ENCODE assay signal across 8 cellular contexts in the genomic region with DNA sequence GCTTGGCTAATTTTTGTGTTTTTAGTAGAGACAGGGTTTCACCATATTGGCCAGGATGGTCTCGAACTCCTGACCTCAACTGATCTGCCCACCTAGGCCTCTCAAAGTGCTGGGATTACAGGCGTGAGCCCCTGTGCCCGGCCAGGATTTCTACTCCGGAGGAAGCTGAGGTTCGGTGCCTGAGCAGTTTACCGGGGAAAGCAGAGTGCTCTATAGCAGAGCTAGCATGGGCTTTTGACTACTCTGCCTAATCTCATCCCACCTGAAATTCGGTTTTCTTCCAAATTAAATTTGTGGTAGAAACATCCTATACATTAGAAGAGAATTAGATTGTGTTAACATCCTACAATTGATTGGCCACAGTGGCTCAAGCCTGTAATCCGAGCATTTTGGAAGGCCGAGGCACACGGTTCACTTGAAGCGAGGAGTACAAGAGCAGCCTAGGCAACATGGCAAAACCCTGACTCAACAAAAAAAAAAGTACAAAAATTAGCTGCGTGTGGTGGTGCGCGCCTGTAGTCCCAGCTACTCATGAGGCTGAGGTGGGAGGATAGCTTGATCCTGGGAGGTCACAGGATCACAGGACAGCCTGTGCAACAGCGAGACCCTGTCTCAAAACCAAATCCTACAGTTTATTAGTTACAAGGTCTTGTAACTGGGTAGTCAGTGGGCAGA. TPM values are rescaled to one million over a fixed set of nuclear protein-coding genes. Genes with fewer than 3 reads are reported as not detected.
DNase-seq lines count a peak whose midpoint lies in the region; ATAC-seq and TF ChIP-seq lines count a peak whose summit lies in the region.

No MANE protein-coding gene starts in this region.

- H3K36me3 ChIP-seq in left lung (peaks cover 0 to 52% of the 10 kb centered on the region in 2 donors), thoracic aorta (peaks cover 35% of the 10 kb centered on the region)

- DNase-seq in activated CD8-positive, alpha-beta memory T cell treated with anti-CD3 and anti-CD28 coated beads for 24 hours: peak; percentile 83
- no peak for DNase-seq in activated CD8-positive, alpha-beta memory T cell treated with anti-CD3 and anti-CD28 coated beads, Interleukin-2, amount 50 U/mL, for 4 hours
- DNase-seq in activated naive CD8-positive, alpha-beta T cell treated with anti-CD3 and anti-CD28 coated beads, Interleukin-2, amount 50 U/mL, for 24 hours: no peak
- DNase-seq in left lung: no peak
- DNase-seq in thoracic aorta (ENCODE audit: low spot score): no peak
- no peak for DNase-seq in stimulated activated CD4-positive, alpha-beta T cell treated with anti-CD3 and anti-CD28 coated beads, Interleukin-1b, Interleukin-23, amount 100 ng/mL, for 48 hours
- no peak for DNase-seq in activated gamma-delta T cell treated with Interleukin-2 at 50 U/mL for 16 hours

- H3K27me3 Mint-ChIP-seq in activated naive CD8-positive, alpha-beta T cell treated with anti-CD3 and anti-CD28 coated beads, Interleukin-2, amount 50 U/mL, for 24 hours: peaks cover 10% of the 10 kb centered on the region

- no peak for TF ChIP-seq CTCF in left lung (IDR thresholded peaks at IDR 0.05)
- TF ChIP-seq CTCF in thoracic aorta (IDR thresholded peaks at IDR 0.05): no peak

- peak overlapping the region; percentile 0 to 93 for H3K27ac ChIP-seq in left lung
- peak overlapping the region in 1 of 2 donors; percentile 80 for H3K27ac ChIP-seq in thoracic aorta

- H3K4me3 ChIP-seq in left lung (peak overlapping the region; percentile 93 to 96), thoracic aorta (peak overlapping the region; percentile 83)

- peaks cover 53% of the 10 kb centered on the region for H3K4me1 Mint-ChIP-seq in activated naive CD8-positive, alpha-beta T cell treated with anti-CD3 and anti-CD28 coated beads, Interleukin-2, amount 50 U/mL, for 24 hours

- H3K36me3 Mint-ChIP-seq in activated naive CD8-positive, alpha-beta T cell treated with anti-CD3 and anti-CD28 coated beads, Interleukin-2, amount 50 U/mL, for 24 hours (ENCODE audit: low read depth): peaks cover 68% of the 10 kb centered on the region

- no peak for ATAC-seq in activated naive CD8-positive, alpha-beta T cell treated with anti-CD3 and anti-CD28 coated beads, Interleukin-2, amount 50 U/mL, for 24 hours
- ATAC-seq in left lung (no peak), thoracic aorta (ENCODE audit: insufficient number of reproducible peaks, low FRiP score, low read depth) (no peak), GM19023 (IDR thresholded peaks at IDR 0.05; ENCODE audit: unreplicated experiment) (no peak)

- H3K27me3 ChIP-seq in left lung (no peaks in the 10 kb centered on the region), thoracic aorta (replicated peaks; ENCODE audit: insufficient read depth) (no peaks in the 10 kb centered on the region)

- H3K4me3 Mint-ChIP-seq in activated naive CD8-positive, alpha-beta T cell treated with anti-CD3 and anti-CD28 coated beads, Interleukin-2, amount 50 U/mL, for 24 hours: peak overlapping the region; percentile 99

- H3K9me3 Mint-ChIP-seq in activated naive CD8-positive, alpha-beta T cell treated with anti-CD3 and anti-CD28 coated beads, Interleukin-2, amount 50 U/mL, for 24 hours: no peaks in the 10 kb centered on the region

- peak overlapping the region; percentile 100 for H3K27ac Mint-ChIP-seq in activated naive CD8-positive, alpha-beta T cell treated with anti-CD3 and anti-CD28 coated beads, Interleukin-2, amount 50 U/mL, for 24 hours

- H3K4me1 ChIP-seq in left lung (peaks cover 19 to 40% of the 10 kb centered on the region in 2 donors), thoracic aorta (ENCODE audit: control insufficient read depth in 1 of 2, low read depth in 2 of 2) (peaks cover 10 to 21% of the 10 kb centered on the region in 2 donors)

- H3K9me3 ChIP-seq in left lung: no peaks in the 10 kb centered on the region
- H3K9me3 ChIP-seq in thoracic aorta: no peaks in the 10 kb centered on the region

- intact Hi-C loops in left lung (cut with DNase I): no loop called here

RNA-seq across cellular contexts. Expression of a gene that starts 1.6 kb away (rescaled TPM):
- 1,000 to 10,000 TPM; 1,924 to 2,053 TPM for total RNA-seq in left lung
- total RNA-seq in thoracic aorta: 1,000 to 10,000 TPM in 1 of 2 donors, 100 to 1,000 TPM in 1; 996 to 1,451 TPM

RNA-seq across cellular contexts. Expression of a gene that starts 7.2 kb away (rescaled TPM):
- 1,000 to 10,000 TPM; 1,463 to 1,657 TPM for total RNA-seq in left lung
- total RNA-seq in thoracic aorta: 1,000 to 10,000 TPM; 1,371 to 2,401 TPM

RNA-seq across cellular contexts. Expression of a gene that starts 15.0 kb away (rescaled TPM):
- total RNA-seq in left lung (10 to 100 TPM in 1 of 2 donors, 1 to 10 TPM in 1; 6.8 to 10.1 TPM), thoracic aorta (1 to 10 TPM; 4.7 to 5.6 TPM)

RNA-seq across cellular contexts. Expression of a gene that starts 23.5 kb away (rescaled TPM):
- 100 to 1,000 TPM; 283 to 288 TPM for total RNA-seq in left lung
- total RNA-seq in thoracic aorta: 100 to 1,000 TPM; 172 to 304 TPM

RNA-seq across cellular contexts. Expression of a gene that starts 36.0 kb away (rescaled TPM):
- total RNA-seq in left lung (10 to 100 TPM; 29.3 to 54.2 TPM), thoracic aorta (10 to 100 TPM; 21.8 to 29.8 TPM)
